8 cellular contexts compared by ENCODE assay signal in genomic region chr17:7912927-7913524, GRCh38. TPM values are rescaled to one million over a fixed set of nuclear protein-coding genes. Genes with fewer than 3 reads are reported as not detected.
A peak's percentile ranks its signal among the peaks of the same experiment; 100 is the strongest.
DNase-seq lines count a peak whose midpoint lies in the region; ATAC-seq and TF ChIP-seq lines count a peak whose summit lies in the region.

No MANE protein-coding gene starts in this region.

- TF ChIP-seq POLR2A in suprapubic skin (IDR thresholded peaks at IDR 0.05): no peak

- no peak for TF ChIP-seq EP300 in suprapubic skin (IDR thresholded peaks at IDR 0.05)

- ATAC-seq in RWPE2 (ENCODE audit: low read depth) (peak; percentile 40; the same call in 2 of the 3 replicates), GM18520 (IDR thresholded peaks at IDR 0.05; ENCODE audit: unreplicated experiment) (no peak)

- peak; percentile 85 for TF ChIP-seq CTCF in RWPE2 (IDR thresholded peaks at IDR 0.05; ENCODE audit: poor library complexity, severe bottlenecking)
- TF ChIP-seq CTCF in kidney epithelial cell (IDR thresholded peaks at IDR 0.05; ENCODE audit: insufficient read depth, low read length, poor library complexity, severe bottlenecking): peak; percentile 61
- peak; percentile 64 to 68 for TF ChIP-seq CTCF in suprapubic skin (IDR thresholded peaks at IDR 0.05)

- WGBS in suprapubic skin: 28% methylated on average over 3 of the region's 3 CpGs

- peaks cover 33% of the 10 kb centered on the region for H3K36me3 ChIP-seq in RWPE2 (ENCODE audit: low read depth)
- H3K36me3 ChIP-seq in kidney epithelial cell (ENCODE audit: control insufficient read depth, insufficient read depth, low read length): no peaks in the 10 kb centered on the region
- peaks cover 43% of the 10 kb centered on the region for H3K36me3 ChIP-seq in suprapubic skin

- H3K27ac ChIP-seq in RWPE2 (ENCODE audit: poor library complexity, severe bottlenecking): no peak overlapping the region
- H3K27ac ChIP-seq in suprapubic skin: no peak overlapping the region

- H3K4me3 ChIP-seq in RWPE2 (ENCODE audit: severe bottlenecking) (no peak overlapping the region), kidney epithelial cell (ENCODE audit: low read depth, low read length) (no peak overlapping the region), suprapubic skin (no peak overlapping the region)

- in situ Hi-C loops in KBM-7 (cut with MboI; ENCODE audit: low pct_unique_long_range_greater_than_20kb, low sequenced_read_pairs): no loop called here
- in situ Hi-C loops in T47D (cut with HindIII; ENCODE audit: low pct_unique_long_range_greater_than_20kb, low sequenced_read_pairs): no loop called here

- H3K27me3 ChIP-seq in RWPE2 (ENCODE audit: insufficient read depth, poor library complexity, severe bottlenecking) (no peaks in the 10 kb centered on the region), kidney epithelial cell (ENCODE audit: control insufficient read depth, insufficient read depth, low read length) (no peaks in the 10 kb centered on the region), suprapubic skin (no peaks in the 10 kb centered on the region)

- peaks cover 14% of the 10 kb centered on the region for H3K4me1 ChIP-seq in RWPE2 (ENCODE audit: insufficient read depth, poor library complexity, severe bottlenecking)
- peaks cover 37% of the 10 kb centered on the region for H3K4me1 ChIP-seq in suprapubic skin

- peak; percentile 16 for DNase-seq in NCI-H2107 treated with DMSO at 0.1 percent for 48 hours (lab: John Stamatoyannopoulos, UW; ENCODE audit: unreplicated experiment)
- DNase-seq in NCI-H2107 (lab: John Stamatoyannopoulos, UW): no peak
- DNase-seq in KBM-7: peak; percentile 89
- no peak for DNase-seq in RWPE2 (ENCODE audit: low spot score)
- peak; percentile 26 to 70 for DNase-seq in T47D (ENCODE audit: low read depth in 1 of 2, low spot score in 1 of 2)
- DNase-seq in kidney epithelial cell (ENCODE audit: low read depth): peak; percentile 63
- DNase-seq in suprapubic skin (ENCODE audit: low spot score in 2 of 2): no peak

- H3K9me3 ChIP-seq in RWPE2 (ENCODE audit: severe bottlenecking) (no peaks in the 10 kb centered on the region), suprapubic skin (no peaks in the 10 kb centered on the region)

RNA-seq across cellular contexts. Expression of gene RNF227, which starts 3.1 kb away (rescaled TPM):
- total RNA-seq in kidney epithelial cell (1.5 and 3.9 TPM in 2 replicates), suprapubic skin (10 to 100 TPM; 51.1 to 66.3 (median 57.3) TPM)

RNA-seq across cellular contexts. Expression of gene KCNAB3, which starts 16.6 kb away (rescaled TPM):
- total RNA-seq in kidney epithelial cell (0.29 and 0.62 TPM in 2 replicates), suprapubic skin (1 to 10 TPM in 3 of 4 donors, not detected in 1; 1.9 to 7.5 (median 2.4) TPM)

RNA-seq across cellular contexts. Expression of gene TRAPPC1, which starts 18.7 kb away (rescaled TPM):
- total RNA-seq in kidney epithelial cell (45.5 and 51.6 TPM in 2 replicates), suprapubic skin (10 to 100 TPM; 39.4 to 64.1 (median 46.2) TPM)

RNA-seq across cellular contexts. Expression of gene CNTROB, which starts 19.0 kb away (rescaled TPM):
- 19.2 and 20.1 TPM in 2 replicates for total RNA-seq in kidney epithelial cell
- 10 to 100 TPM; 23.7 to 57.0 (median 30.8) TPM for total RNA-seq in suprapubic skin

RNA-seq across cellular contexts. Expression of gene CHD3, which starts 24.4 kb away (rescaled TPM):
- total RNA-seq in kidney epithelial cell (36.2 and 42.4 TPM in 2 replicates), suprapubic skin (10 to 100 TPM; 42.1 to 76.0 (median 67.7) TPM)

Comparison
In these comparisons a context has a peak if more than half of its experiments do, and no peak if none do; other contexts are left out.
1. DNase-seq: peak in NCI-H2107 treated with DMSO at 0.1 percent for 48 hours (single experiment), KBM-7 (single experiment), T47D (2 of 2) and kidney epithelial cell (single experiment); none in NCI-H2107 (single experiment), RWPE2 (single experiment) and suprapubic skin (0 of 2).
2. RNA of gene RNF227, which starts 3.1 kb away (total RNA-seq): 51.1 to 66.3 TPM in suprapubic skin; 1.5 to 3.9 TPM in kidney epithelial cell; every median in the first group is over 10 times any median in the second.
3. Peak in every context shown above with its lines, with median percentiles within 50 percentile points of each other: CTCF ChIP-seq.